In the genomic region with DNA sequence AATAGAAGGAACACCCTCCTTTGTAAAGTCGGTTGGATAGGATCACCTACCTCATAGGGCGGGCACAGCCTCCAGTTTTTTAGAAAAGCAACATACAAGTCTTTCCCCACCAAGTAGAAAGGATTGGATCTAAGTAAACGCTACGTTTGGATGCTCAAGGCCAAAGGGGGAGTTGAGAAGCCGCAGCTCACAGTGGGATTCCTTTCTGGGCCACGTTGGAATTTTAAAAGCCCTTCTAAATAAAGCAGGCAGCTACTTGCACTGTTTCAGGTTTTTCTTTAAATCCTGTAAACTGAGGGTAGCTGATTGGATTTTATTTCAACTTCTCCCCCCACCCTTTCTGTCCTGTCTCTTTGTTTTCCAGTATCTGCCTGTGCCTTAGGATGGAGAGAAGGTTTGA, we compare ENCODE assay signal across 15 cellular contexts. TPM values are rescaled to one million over a fixed set of nuclear protein-coding genes. Genes with fewer than 3 reads are reported as not detected.
DNase-seq lines count a peak whose midpoint lies in the region; FAIRE-seq and TF ChIP-seq lines count a peak whose summit lies in the region.
"Had no signal": no experiment of that assay in that cellular context is flagged by ENCODE, and none has a peak within 500 bp of the region (broad histone marks: within the 10 kb centered on the region; RNA-seq: fewer than 3 reads in every experiment).

No MANE protein-coding gene starts in this region.

- peak overlapping the region; percentile 44 for H3K4me2 ChIP-seq in smooth muscle cell

- H3K4me1 ChIP-seq in HUES6 (ENCODE audit: control insufficient read depth, insufficient read depth, low read length) (peaks cover 74% of the 10 kb centered on the region), smooth muscle cell (ENCODE audit: low read depth) (peaks cover 45% of the 10 kb centered on the region), kidney (ENCODE audit: control insufficient read depth in 1 of 2, insufficient read depth in 1 of 2, low read depth in 1 of 2, low read length in 2 of 2) (peaks cover 5 to 19% of the 10 kb centered on the region in 2 donors)

- no peak overlapping the region for H2AFZ ChIP-seq in smooth muscle cell (ENCODE audit: low read depth)

- H3K9me3 ChIP-seq in HUES6 (ENCODE audit: control insufficient read depth, insufficient read depth, low read depth, low read length) = no peaks in the 10 kb centered on the region
- no peaks in the 10 kb centered on the region for H3K9me3 ChIP-seq in smooth muscle cell (replicated peaks; ENCODE audit: low read depth)
- H3K9me3 ChIP-seq in kidney (ENCODE audit: control insufficient read depth in 1 of 2, low read length in 2 of 2) = no peaks in the 10 kb centered on the region
- H3K9me3 ChIP-seq: BE2C, thyroid gland had no signal

- CTCF ChIA-PET in GM10248 (lab: Yijun Ruan, JAX) = no interaction called here

- peak overlapping the region; percentile 33; the same call in 1 of the 2 replicates for H3K27ac ChIP-seq in HUES6 (ENCODE audit: low read depth, low read length)
- H3K27ac ChIP-seq in smooth muscle cell (ENCODE audit: low read depth) = peak overlapping the region; percentile 50
- H3K27ac ChIP-seq in kidney (ENCODE audit: low read depth in 2 of 2, low read length in 2 of 2) = peak overlapping the region in 1 of 2 donors; percentile 16
- H3K27ac ChIP-seq: thyroid gland had no signal

- peaks cover 30% of the 10 kb centered on the region for H3F3A ChIP-seq in smooth muscle cell (ENCODE audit: low read depth)

- WGBS in smooth muscle cell (ENCODE audit: low lambda C conversion rate) = 51% methylated on average over 6 of the region's 6 CpGs

- DNase-seq in islet precursor cell = peak; percentile 58
- DNase-seq in smooth muscle cell (lab: John Stamatoyannopoulos, UW; ENCODE audit: unreplicated experiment) = no peak
- no peak for DNase-seq in kidney
- DNase-seq in cerebellum (ENCODE audit: low spot score) = no peak
- DNase-seq in GM10248 (ENCODE audit: extremely low spot score) = no peak
- DNase-seq in NCI-H1694 (lab: John Stamatoyannopoulos, UW) = no peak
- DNase-seq: activated CD8-positive, alpha-beta memory T cell treated with anti-CD3 and anti-CD28 coated beads, Interleukin-2, amount 50 U/mL, for 4 hours; activated naive CD4-positive, alpha-beta T cell treated with anti-CD3 and anti-CD28 coated beads, Interleukin-2, amount 50 U/mL, for 16 hours; BE2C; DMS53; NCI-H2171 treated with DMSO at 0.1 percent for 48 hours; stimulated activated CD4-positive, alpha-beta T cell treated with anti-CD3 and anti-CD28 coated beads, Interleukin-12 subunit alpha, Interleukin-12 subunit beta, amount 100 ng/mL, for 4 hours; thyroid gland had no signal

- H3K36me3 Mint-ChIP-seq in brain = peaks cover 74% of the 10 kb centered on the region

- no peak for FAIRE-seq in kidney (lab: Jason Lieb, UNC)

- H3K27me3 Mint-ChIP-seq in brain = no peaks in the 10 kb centered on the region

- intact Hi-C loops in kidney (cut with DNase I) = no loop called here

- peaks cover 100% of the 10 kb centered on the region for H4K20me1 ChIP-seq in smooth muscle cell (ENCODE audit: low read depth)

- H3K9ac ChIP-seq in HUES6 (ENCODE audit: low read length) = peak overlapping the region; percentile 53
- no peak overlapping the region for H3K9ac ChIP-seq in smooth muscle cell (ENCODE audit: low read depth)
- peak overlapping the region in 1 of 2 donors; percentile 41 for H3K9ac ChIP-seq in kidney (ENCODE audit: low read length in 2 of 2)

- peaks cover 71% of the 10 kb centered on the region for H3K4me1 Mint-ChIP-seq in brain

- H3K4me3 ChIP-seq in HUES6 (ENCODE audit: low read depth, low read length) = no peak overlapping the region
- H3K4me3 ChIP-seq in smooth muscle cell = no peak overlapping the region
- no peak overlapping the region for H3K4me3 ChIP-seq in kidney (ENCODE audit: low read length in 2 of 2)
- H3K4me3 ChIP-seq: thyroid gland had no signal

- H3K4me3 Mint-ChIP-seq in brain = peak overlapping the region in 1 of 5 experiments; percentile 52

- H3K27me3 ChIP-seq in HUES6 (ENCODE audit: control insufficient read depth, insufficient read depth, low read length) (no peaks in the 10 kb centered on the region), smooth muscle cell (ENCODE audit: low read depth) (no peaks in the 10 kb centered on the region)
- H3K27me3 ChIP-seq: BE2C, thyroid gland had no signal

- peak overlapping the region; percentile 15 to 94 (median 87) for H3K27ac Mint-ChIP-seq in brain

- H3K9me3 Mint-ChIP-seq in brain = peaks cover 0 to 5% (median 0%) of the 10 kb centered on the region in 5 experiments

- peaks cover 29% of the 10 kb centered on the region for H3K36me3 ChIP-seq in HUES6 (ENCODE audit: control insufficient read depth, insufficient read depth, low read length)
- H3K36me3 ChIP-seq in smooth muscle cell (ENCODE audit: low read depth) = no peaks in the 10 kb centered on the region
- peaks cover 0 to 3% of the 10 kb centered on the region in 2 donors for H3K36me3 ChIP-seq in kidney (ENCODE audit: control insufficient read depth in 1 of 2, insufficient read depth in 2 of 2, low read length in 2 of 2)
- H3K36me3 ChIP-seq: BE2C had no signal

- POLR2A ChIA-PET in GM10248 (lab: Yijun Ruan, JAX) = no interaction called here

- H3K79me2 ChIP-seq in smooth muscle cell (ENCODE audit: low read depth) = peaks cover 47% of the 10 kb centered on the region

- no peak for TF ChIP-seq CTCF in brain (conservative IDR thresholded peaks at IDR 0.05)
- TF ChIP-seq CTCF in smooth muscle cell (IDR thresholded peaks at IDR 0.05; ENCODE audit: borderline replicate concordance, insufficient read depth, poor library complexity, severe bottlenecking) = no peak
- no peak for TF ChIP-seq CTCF in kidney (IDR thresholded peaks at IDR 0.05; ENCODE audit: borderline replicate concordance, extremely low read depth, insufficient read depth)
- TF ChIP-seq CTCF in GM10248 (IDR thresholded peaks at IDR 0.05; ENCODE audit: control extremely low read depth, extremely low read depth, low read depth, missing control alignments) = no peak

RNA-seq across cellular contexts. Expression of a gene that starts 44.2 kb away (rescaled TPM):
- polyA plus RNA-seq in brain (ENCODE audit: insufficient read depth, low read depth, low replicate concordance) (78.4 TPM), smooth muscle cell (34.9 and 38.9 TPM in 2 replicates), kidney (ENCODE audit: insufficient read depth, low read depth, low replicate concordance) (20.0 TPM)
- total RNA-seq in smooth muscle cell (47.7 and 58.4 TPM in 2 replicates), kidney (52.9 TPM), cerebellum (19.7 TPM)
